11 cellular contexts compared by ENCODE assay signal in the genomic region with DNA sequence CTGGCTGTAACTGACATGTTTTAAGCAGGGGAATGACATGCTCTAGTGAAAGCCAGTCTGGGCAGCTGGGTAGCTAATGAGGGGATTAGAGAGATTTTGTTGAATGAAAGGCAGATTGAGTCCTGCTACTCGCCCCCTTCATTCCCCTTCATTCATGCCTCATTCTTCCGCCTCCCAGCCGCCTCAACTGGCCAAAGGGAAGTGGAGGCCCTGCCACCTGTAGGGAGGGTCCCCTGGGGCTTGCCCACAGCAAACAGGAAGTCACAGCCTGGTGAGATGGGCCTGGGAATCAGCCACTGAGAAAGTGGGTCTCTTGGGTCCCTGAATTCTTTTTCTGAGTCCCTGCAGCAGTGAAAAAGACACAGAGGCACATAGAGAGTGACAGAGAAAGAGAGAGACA. TPM values are rescaled to one million over a fixed set of nuclear protein-coding genes. Genes with fewer than 3 reads are reported as not detected.
DNase-seq lines count a peak whose midpoint lies in the region; ATAC-seq and TF ChIP-seq lines count a peak whose summit lies in the region.
"Had no signal": no experiment of that assay in that cellular context is flagged by ENCODE, and none has a peak within 500 bp of the region (broad histone marks: within the 10 kb centered on the region; RNA-seq: fewer than 3 reads in every experiment).

No MANE protein-coding gene starts in this region.

- H3K36me3 Mint-ChIP-seq in mesothelial cell of epicardium, result no peaks in the 10 kb centered on the region

- H3K79me2 ChIP-seq in SK-N-SH (ENCODE audit: insufficient read depth), result no peaks in the 10 kb centered on the region

- H4K20me1 ChIP-seq in SK-N-SH (ENCODE audit: insufficient read depth), result no peaks in the 10 kb centered on the region

- no peaks in the 10 kb centered on the region for H3K27me3 Mint-ChIP-seq in mesothelial cell of epicardium (ENCODE audit: low read depth)

- H3K27me3 ChIP-seq in Peyer's patch, result no peaks in the 10 kb centered on the region
- H3K27me3 ChIP-seq in SK-N-SH (ENCODE audit: insufficient read depth), result no peaks in the 10 kb centered on the region
- H3K27me3 ChIP-seq: upper lobe of right lung had no signal

- ATAC-seq in GM19438 (IDR thresholded peaks at IDR 0.05; ENCODE audit: low read depth, unreplicated experiment) (peak; percentile 44), HG02623 (IDR thresholded peaks at IDR 0.05; ENCODE audit: unreplicated experiment) (no peak)
- ATAC-seq: upper lobe of right lung had no signal

- no peak overlapping the region for H2AFZ ChIP-seq in SK-N-SH (ENCODE audit: low read depth)

- CTCF ChIA-PET in GM10248 (lab: Yijun Ruan, JAX) (interaction anchor here (1.6 to 12.7 kb wide), 3 partner anchors 13 to 57 kb away, joined by 3 to 139 read pairs (median 4); no protein-coding TSS in a partner anchor), SK-N-SH (lab: Yijun Ruan, JAX) (interaction anchor here (0.7 to 1.4 kb wide), 2 partner anchors 13 to 14 kb away, joined by 3 read pairs; no protein-coding TSS in a partner anchor)

- DNase-seq in D341Med (ENCODE audit: low spot score) (peak; percentile 75), Peyer's patch (peak in 2 of 3 donors; percentile 83 to 84), mesothelial cell of epicardium (ENCODE audit: low spot score in 2 of 2, unreplicated experiment in 2 of 2) (no peak), GM10248 (ENCODE audit: extremely low spot score) (no peak), SK-N-SH (no peak)
- DNase-seq in activated CD4-positive, alpha-beta T cell treated with anti-CD3 and anti-CD28 coated beads for 4 hours, result no peak
- DNase-seq: hippocampal formation; stimulated activated CD4-positive, alpha-beta T cell treated with anti-CD3 and anti-CD28 coated beads, Interleukin-4, amount 100 ng/mL, for 24 hours; upper lobe of right lung had no signal

- H3K4me3 Mint-ChIP-seq in mesothelial cell of epicardium, result no peak overlapping the region

- no peaks in the 10 kb centered on the region for H3K9me2 ChIP-seq in SK-N-SH

- peak overlapping the region in 2 of 4 donors; percentile 39 to 82 for H3K27ac ChIP-seq in Peyer's patch
- H3K27ac ChIP-seq in SK-N-SH (ENCODE audit: low read depth in 2 of 2, low read length in 1 of 2), result no peak overlapping the region
- H3K27ac ChIP-seq: upper lobe of right lung had no signal

- no peak for TF ChIP-seq EP300 in SK-N-SH (IDR thresholded peaks at IDR 0.05; ENCODE audit: borderline replicate concordance in 1 of 2, low read depth in 1 of 2, low read length in 1 of 2)

- H3K4me2 ChIP-seq in SK-N-SH, result no peak overlapping the region

- no peak overlapping the region for H3K9ac ChIP-seq in SK-N-SH

- H3K36me3 ChIP-seq in Peyer's patch (no peaks in the 10 kb centered on the region), SK-N-SH (replicated peaks in 1 of 2; ENCODE audit: control insufficient read depth in 1 of 2, insufficient read depth in 2 of 2, low read length in 1 of 2) (no peaks in the 10 kb centered on the region)
- H3K36me3 ChIP-seq: upper lobe of right lung had no signal

- H3K27ac Mint-ChIP-seq in mesothelial cell of epicardium, result peak overlapping the region; percentile 56

- no peaks in the 10 kb centered on the region for H3K4me1 Mint-ChIP-seq in mesothelial cell of epicardium

- H3K4me1 ChIP-seq in Peyer's patch (peaks cover 0 to 8% (median 2%) of the 10 kb centered on the region in 4 donors), SK-N-SH (ENCODE audit: control insufficient read depth in 1 of 2, insufficient read depth in 2 of 2, low read depth in 1 of 2, low read length in 1 of 2) (no peaks in the 10 kb centered on the region)
- H3K4me1 ChIP-seq: upper lobe of right lung had no signal

- H3K9me3 ChIP-seq in Peyer's patch (no peaks in the 10 kb centered on the region), SK-N-SH (no peaks in the 10 kb centered on the region)
- H3K9me3 ChIP-seq: upper lobe of right lung had no signal

- H3K4me3 ChIP-seq in Peyer's patch, result no peak overlapping the region
- H3K4me3 ChIP-seq in SK-N-SH (ENCODE audit: low read depth in 2 of 2, low read length in 1 of 2), result no peak overlapping the region
- H3K4me3 ChIP-seq: upper lobe of right lung had no signal

- POLR2A ChIA-PET in GM10248 (lab: Yijun Ruan, JAX), result no interaction called here
- POLR2A ChIA-PET in SK-N-SH (lab: Yijun Ruan, JAX), result no interaction called here

- 74% methylated on average over 3 of the region's 3 CpGs for WGBS in SK-N-SH (ENCODE audit: low lambda C conversion rate)

- TF ChIP-seq CTCF in Peyer's patch (IDR thresholded peaks at IDR 0.05) (no peak), mesothelial cell of epicardium (IDR thresholded peaks at IDR 0.05; ENCODE audit: unreplicated experiment) (no peak), GM10248 (IDR thresholded peaks at IDR 0.05; ENCODE audit: control extremely low read depth, extremely low read depth, low read depth, missing control alignments) (no peak), SK-N-SH (IDR thresholded peaks at IDR 0.05) (no peak)

- peaks cover 8% of the 10 kb centered on the region for H3F3A ChIP-seq in SK-N-SH (replicated peaks; ENCODE audit: insufficient read depth)

- TF ChIP-seq POLR2A in Peyer's patch (IDR thresholded peaks at IDR 0.05), result no peak

- H3K9me3 Mint-ChIP-seq in mesothelial cell of epicardium, result no peaks in the 10 kb centered on the region

- no peak for TF ChIP-seq RAD21 in SK-N-SH (IDR thresholded peaks at IDR 0.05; ENCODE audit: low read length)

TF ChIP-seq in SK-N-SH, 30 proteins besides CTCF, POLR2A, EP300 and RAD21:
- TF ChIP-seq, protein P1, sequence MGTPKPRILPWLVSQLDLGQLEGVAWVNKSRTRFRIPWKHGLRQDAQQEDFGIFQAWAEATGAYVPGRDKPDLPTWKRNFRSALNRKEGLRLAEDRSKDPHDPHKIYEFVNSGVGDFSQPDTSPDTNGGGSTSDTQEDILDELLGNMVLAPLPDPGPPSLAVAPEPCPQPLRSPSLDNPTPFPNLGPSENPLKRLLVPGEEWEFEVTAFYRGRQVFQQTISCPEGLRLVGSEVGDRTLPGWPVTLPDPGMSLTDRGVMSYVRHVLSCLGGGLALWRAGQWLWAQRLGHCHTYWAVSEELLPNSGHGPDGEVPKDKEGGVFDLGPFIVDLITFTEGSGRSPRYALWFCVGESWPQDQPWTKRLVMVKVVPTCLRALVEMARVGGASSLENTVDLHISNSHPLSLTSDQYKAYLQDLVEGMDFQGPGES (IDR thresholded peaks at IDR 0.05; ENCODE audit: low read depth, low read length), result no peak
- TF ChIP-seq RFX5 (IDR thresholded peaks at IDR 0.05; ENCODE audit: low read length) (no peak), MEF2A (IDR thresholded peaks at IDR 0.05; ENCODE audit: borderline replicate concordance, low read depth) (no peak), RCOR1 (IDR thresholded peaks at IDR 0.05; ENCODE audit: low read length) (no peak), YY1 (IDR thresholded peaks at IDR 0.05; ENCODE audit: low read depth) (no peak)

RNA-seq across cellular contexts. Expression of a gene that starts 1.1 kb away (rescaled TPM):
- total RNA-seq in Peyer's patch (10 to 100 TPM in 1 of 4 donors, 1 to 10 TPM in 1, not detected in 2; 6.3 to 85.8 TPM), mesothelial cell of epicardium (not detected in 3 replicates)
- not detected in 2 replicates for polyA plus RNA-seq in SK-N-SH (2012; rRNA removed)
- not detected in 2 replicates for polyA plus RNA-seq in SK-N-SH (2012; cell fraction: cytosol; rRNA removed)
- polyA plus RNA-seq in SK-N-SH (2012; cell fraction: nucleus; rRNA removed), result not detected in 2 replicates
- total RNA-seq: upper lobe of right lung had no signal

RNA-seq across cellular contexts. Expression of a gene that starts 5.6 kb away (rescaled TPM):
- total RNA-seq in Peyer's patch, result 100 to 1,000 TPM in 3 of 4 donors, 10 to 100 TPM in 1; 70.6 to 394 (median 120) TPM
- total RNA-seq in mesothelial cell of epicardium, result 26.8 to 30.1 TPM (median 29.7 TPM) in 3 replicates
- 35.6 and 46.1 TPM in 2 replicates for polyA plus RNA-seq in SK-N-SH (2012; rRNA removed)
- 22.5 and 30.6 TPM in 2 replicates for polyA plus RNA-seq in SK-N-SH (2012; cell fraction: cytosol; rRNA removed)
- polyA plus RNA-seq in SK-N-SH (2012; cell fraction: nucleus; rRNA removed), result 61.9 and 80.1 TPM in 2 replicates

RNA-seq across cellular contexts. Expression of a gene that starts 20.1 kb away (rescaled TPM):
- total RNA-seq in Peyer's patch, result 10 to 100 TPM; 53.8 to 86.5 (median 79.6) TPM
- 48.6 to 58.2 TPM (median 48.7 TPM) in 3 replicates for total RNA-seq in mesothelial cell of epicardium
- 41.9 and 56.1 TPM in 2 replicates for polyA plus RNA-seq in SK-N-SH (2012; rRNA removed)
- 20.6 and 27.3 TPM in 2 replicates for polyA plus RNA-seq in SK-N-SH (2012; cell fraction: cytosol; rRNA removed)
- polyA plus RNA-seq in SK-N-SH (2012; cell fraction: nucleus; rRNA removed), result 227 and 280 TPM in 2 replicates

RNA-seq across cellular contexts. Expression of a gene that starts 43.9 kb away (rescaled TPM):
- 10 to 100 TPM; 30.5 to 49.7 (median 36.3) TPM for total RNA-seq in Peyer's patch
- total RNA-seq in mesothelial cell of epicardium, result 44.5 to 45.9 TPM (median 44.5 TPM) in 3 replicates
- polyA plus RNA-seq in SK-N-SH (2012; rRNA removed), result 24.8 and 41.1 TPM in 2 replicates
- 12.5 and 20.6 TPM in 2 replicates for polyA plus RNA-seq in SK-N-SH (2012; cell fraction: cytosol; rRNA removed)
- polyA plus RNA-seq in SK-N-SH (2012; cell fraction: nucleus; rRNA removed), result 104 and 116 TPM in 2 replicates

RNA-seq across cellular contexts. Expression of a gene that starts 52.4 kb away (rescaled TPM):
- 100 to 1,000 TPM in 1 of 4 donors, 1 to 10 TPM in 1, under 1 TPM in 1, not detected in 1; 0.35 to 142 (median 2.0) TPM for total RNA-seq in Peyer's patch
- 2.9 to 3.6 TPM (median 3.0 TPM) in 3 replicates for total RNA-seq in mesothelial cell of epicardium
- 3.0 and 3.3 TPM in 2 replicates for polyA plus RNA-seq in SK-N-SH (2012; rRNA removed)
- polyA plus RNA-seq in SK-N-SH (2012; cell fraction: cytosol; rRNA removed), result 0.93 and 1.2 TPM in 2 replicates
- 23.5 and 27.2 TPM in 2 replicates for polyA plus RNA-seq in SK-N-SH (2012; cell fraction: nucleus; rRNA removed)

Comparison
In these comparisons a context has a peak if more than half of its experiments do, and no peak if none do; other contexts are left out.
1. DNase-seq: peak in D341Med (single experiment) and Peyer's patch (2 of 3); none in mesothelial cell of epicardium (0 of 2), GM10248 (single experiment), SK-N-SH (single experiment) and activated CD4-positive, alpha-beta T cell treated with anti-CD3 and anti-CD28 coated beads for 4 hours (0 of 2).